Comparison of ENCODE assay signal across 25 cellular contexts in the genomic region with DNA sequence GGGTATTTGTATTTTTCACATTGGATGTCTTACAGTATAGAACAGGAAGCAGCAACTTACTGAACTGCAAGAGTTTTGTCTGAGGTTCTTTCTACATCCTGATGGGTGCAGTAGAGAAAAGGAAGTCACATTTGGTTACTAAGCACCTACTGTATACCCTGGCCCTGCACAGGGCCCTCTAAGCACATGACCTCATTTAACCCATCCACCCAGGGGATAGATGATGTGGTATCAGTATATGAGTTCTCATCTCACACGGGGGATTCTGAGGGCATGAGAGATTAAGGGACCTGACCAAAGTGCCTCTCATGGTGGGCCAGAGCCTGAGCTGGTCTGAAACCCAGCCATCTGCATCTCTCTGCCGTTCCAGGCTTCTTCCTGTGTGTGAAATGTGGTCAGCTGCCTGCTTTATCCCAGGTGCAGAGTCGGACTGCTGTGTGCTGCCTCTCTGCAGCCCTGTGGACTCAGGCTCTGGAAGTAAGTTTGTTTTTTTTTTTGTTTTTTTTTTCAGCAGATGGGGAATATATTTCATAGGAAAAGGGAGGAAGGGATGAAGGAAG. TPM values are rescaled to one million over a fixed set of nuclear protein-coding genes. Genes with fewer than 3 reads are reported as not detected.
"Had no signal": no experiment of that assay in that cellular context is flagged by ENCODE, and none has a peak within 500 bp of the region (broad histone marks: within the 10 kb centered on the region; RNA-seq: fewer than 3 reads in every experiment).

No MANE protein-coding gene starts in this region.

- H3K4me1 Mint-ChIP-seq: activated B cell treated with CpG ODN at 0.5 μM for 24 hours; activated CD4-positive, alpha-beta memory T cell treated with anti-CD3 and anti-CD28 coated beads, Interleukin-2, amount 10 ng/mL, durations not matched to agents 7 days and 5 days; brain; central memory CD8-positive, alpha-beta T cell had no signal

- ATAC-seq: PC-3, SK-N-SH treated with all-trans-retinoic acid at 6 μM for 48 hours had no signal

- H3K9me3 Mint-ChIP-seq: activated B cell treated with CpG ODN at 0.5 μM for 24 hours; activated CD4-positive, alpha-beta memory T cell treated with anti-CD3 and anti-CD28 coated beads, Interleukin-2, amount 10 ng/mL, durations not matched to agents 7 days and 5 days; activated CD4-positive, alpha-beta T cell treated with anti-CD3 and anti-CD28 coated beads, Interleukin-2, amount 10 ng/mL, durations not matched to agents 7 days and 5 days; brain; central memory CD8-positive, alpha-beta T cell; T-helper 2 cell treated with Interferon-gamma antibody and Interleukin-4, amounts not matched to agents 5 μg/mL and 100 μg/mL, for 36 hours had no signal

- H3K36me3 ChIP-seq: SJSA1 had no signal

- H3K27ac Mint-ChIP-seq: activated B cell treated with CpG ODN at 0.5 μM for 24 hours; activated CD4-positive, alpha-beta memory T cell treated with anti-CD3 and anti-CD28 coated beads, Interleukin-2, amount 10 ng/mL, durations not matched to agents 7 days and 5 days; activated CD4-positive, alpha-beta T cell treated with anti-CD3 and anti-CD28 coated beads, Interleukin-2, amount 10 ng/mL, durations not matched to agents 7 days and 5 days; activated naive CD8-positive, alpha-beta T cell; brain; T-helper 2 cell treated with Interferon-gamma antibody and Interleukin-4, amounts not matched to agents 5 μg/mL and 100 μg/mL, for 36 hours had no signal

- H3K9me3 ChIP-seq: SJSA1 had no signal

- H3K27ac ChIP-seq: SJSA1 had no signal

- H3K4me3 Mint-ChIP-seq: activated B cell treated with CpG ODN at 0.5 μM for 24 hours; activated CD4-positive, alpha-beta memory T cell treated with anti-CD3 and anti-CD28 coated beads, Interleukin-2, amount 10 ng/mL, durations not matched to agents 7 days and 5 days; activated CD4-positive, alpha-beta T cell treated with anti-CD3 and anti-CD28 coated beads, Interleukin-2, amount 10 ng/mL, durations not matched to agents 7 days and 5 days; activated naive CD8-positive, alpha-beta T cell; brain; central memory CD8-positive, alpha-beta T cell; T-helper 2 cell treated with Interferon-gamma antibody and Interleukin-4, amounts not matched to agents 5 μg/mL and 100 μg/mL, for 36 hours had no signal

- H3K36me3 Mint-ChIP-seq: activated naive CD8-positive, alpha-beta T cell; brain had no signal

- DNase-seq: activated B cell treated with CpG ODN at 0.5 μM for 24 hours; activated CD4-positive, alpha-beta memory T cell treated with anti-CD3 and anti-CD28 coated beads, Interleukin-2, amount 10 ng/mL, durations not matched to agents 7 days and 5 days; activated CD4-positive, alpha-beta T cell treated with anti-CD3 and anti-CD28 coated beads for 1 hour; activated CD4-positive, alpha-beta T cell treated with anti-CD3 and anti-CD28 coated beads, Interleukin-2, amount 10 ng/mL, durations not matched to agents 7 days and 5 days; activated CD8-positive, alpha-beta memory T cell treated with anti-CD3 and anti-CD28 coated beads, Interleukin-2, amount 50 U/mL, for 48 hours; activated effector memory CD4-positive, alpha-beta T cell treated with Interleukin-2 at 50 U/mL for 16 hours; activated naive CD4-positive, alpha-beta T cell; activated T-cell treated with anti-CD3 and anti-CD28 coated beads, Interleukin-2, amount 50 U/mL, for 1 hour; amygdala; Karpas-422; NCI-H1048; NCI-H146; NCI-H187 treated with DMSO at 0.1 percent for 48 hours; NCI-H2081 treated with DMSO at 0.1 percent for 48 hours; NCI-H226; SHP77; SW 1271 had no signal

- H3K4me1 ChIP-seq: SJSA1 had no signal

- H3K4me3 ChIP-seq: SJSA1 had no signal

RNA-seq across cellular contexts. Expression of a gene that starts 17.9 kb away (rescaled TPM):
- total RNA-seq: activated B cell treated with CpG ODN at 0.5 μM for 24 hours; activated CD4-positive, alpha-beta memory T cell treated with anti-CD3 and anti-CD28 coated beads, Interleukin-2, amount 10 ng/mL, durations not matched to agents 7 days and 5 days; activated CD4-positive, alpha-beta T cell treated with anti-CD3 and anti-CD28 coated beads, Interleukin-2, amount 10 ng/mL, durations not matched to agents 7 days and 5 days; T-helper 1 cell treated with Interleukin-12 subunit alpha and Interleukin-12 subunit beta and Interleukin-4 antibody, amounts not matched to agents 30 ng/mL and 1 ng/mL, for 36 hours had no signal
